ENCODE assay signal across 8 cellular contexts in genomic region chr18:58310517-58310916, GRCh38.
DNase-seq lines count a peak whose midpoint lies in the region; ATAC-seq, FAIRE-seq and TF ChIP-seq lines count a peak whose summit lies in the region.

No MANE protein-coding gene starts in this region.

- H4K20me1 ChIP-seq in HepG2 (ENCODE audit: insufficient read depth, low read length), result no peaks in the 10 kb centered on the region; the same call in 1 of the 2 replicates

- DNase-seq in activated CD4-positive, alpha-beta T cell treated with anti-CD3 and anti-CD28 coated beads, Interleukin-2, amount 10 ng/mL, durations not matched to agents 24 days and 14 days, result peak; percentile 74
- peak; percentile 73 for DNase-seq in glomerular visceral epithelial cell (ENCODE audit: extremely low spot score)
- DNase-seq in stimulated activated CD4-positive, alpha-beta T cell treated with anti-CD3 and anti-CD28 coated beads, Interleukin-2, amount 100 ng/mL, for 4 hours (ENCODE audit: low read depth), result peak; percentile 41
- no peak for DNase-seq in HepG2 (ENCODE audit: low spot score)
- DNase-seq in hepatic stellate cell (ENCODE audit: low spot score), result no peak
- DNase-seq in NCI-H2081 treated with DMSO at 0.1 percent for 48 hours (lab: John Stamatoyannopoulos, UW), result no peak

- no peak for TF ChIP-seq RAD21 in HepG2 (CRISPR knock-in tag; IDR thresholded peaks at IDR 0.05)

- CTCF ChIA-PET in HepG2 (lab: Yijun Ruan, JAX; ENCODE audit: low intra/inter-chr PET ratio, low total read pairs), result no interaction called here

- H3K9me3 Mint-ChIP-seq in activated CD4-positive, alpha-beta T cell treated with anti-CD3 and anti-CD28 coated beads, Interleukin-2, amount 10 ng/mL, durations not matched to agents 24 days and 14 days, result no peaks in the 10 kb centered on the region

- peaks cover 0 to 3% of the 10 kb centered on the region in 2 experiments; a peak in 2 of 5 replicates for H3K36me3 ChIP-seq in HepG2 (replicated peaks in 1 of 2; ENCODE audit: control insufficient read depth in 1 of 2, insufficient read depth in 2 of 2, low read length in 2 of 2)

- H3K4me2 ChIP-seq in HepG2 (ENCODE audit: low read depth, low read length), result no peak overlapping the region

- no peak for TF ChIP-seq POLR2A in HepG2 (IDR thresholded peaks at IDR 0.05; ENCODE audit: insufficient read depth in 1 of 2, low read depth in 2 of 2, low read length in 2 of 2)

- 93% methylated on average over 2 of the region's 7 CpGs for WGBS in HepG2 (ENCODE audit: low lambda C conversion rate)

- no peak overlapping the region for H3K4me3 ChIP-seq in HepG2 (replicated peaks in 1 of 3; ENCODE audit: insufficient read depth in 1 of 3, low read depth in 2 of 3, low read length in 3 of 3)

- H3K27me3 Mint-ChIP-seq in activated CD4-positive, alpha-beta T cell treated with anti-CD3 and anti-CD28 coated beads, Interleukin-2, amount 10 ng/mL, durations not matched to agents 24 days and 14 days, result peaks cover 37% of the 10 kb centered on the region

- FAIRE-seq in HepG2 (lab: Jason Lieb, UNC), result no peak

- intact Hi-C loops in activated CD4-positive, alpha-beta T cell treated with anti-CD3 and anti-CD28 coated beads, Interleukin-2, amount 10 ng/mL, durations not matched to agents 24 days and 14 days (cut with micrococcal nuclease), result no loop called here
- intact Hi-C loops in HepG2 (cut with micrococcal nuclease; ENCODE audit: unreplicated experiment), result loop anchor here (10.0 kb wide), 1 partner anchor 426 kb away; no protein-coding TSS in a partner anchor

- peaks cover 28% of the 10 kb centered on the region for H3K79me2 ChIP-seq in HepG2 (ENCODE audit: insufficient read depth, low read length)

- no peaks in the 10 kb centered on the region for H3K36me3 Mint-ChIP-seq in activated CD4-positive, alpha-beta T cell treated with anti-CD3 and anti-CD28 coated beads, Interleukin-2, amount 10 ng/mL, durations not matched to agents 24 days and 14 days (ENCODE audit: low read depth)

- no peaks in the 10 kb centered on the region for H3K9me3 ChIP-seq in HepG2 (ENCODE audit: low read length)

- no peaks in the 10 kb centered on the region; a peak in 1 of 5 replicates for H3K27me3 ChIP-seq in HepG2 (ENCODE audit: control insufficient read depth in 1 of 2, insufficient read depth in 2 of 2, low read length in 2 of 2)

- BruUV-seq in HepG2 (replicated peaks; lab: Mats Ljungman, UMichigan), result no TSS peak

- no peak for TF ChIP-seq CTCF in HepG2 (CRISPR knock-in tag; IDR thresholded peaks at IDR 0.05)

- H3K27ac Mint-ChIP-seq in activated CD4-positive, alpha-beta T cell treated with anti-CD3 and anti-CD28 coated beads, Interleukin-2, amount 10 ng/mL, durations not matched to agents 24 days and 14 days, result no peak overlapping the region

- no peak overlapping the region for H3K9ac ChIP-seq in HepG2 (ENCODE audit: insufficient read depth, low read depth, low read length)

- no peak overlapping the region for H2AFZ ChIP-seq in HepG2 (ENCODE audit: low read length)

- in situ Hi-C loops in HepG2 (cut with HindIII; ENCODE audit: extremely low pct_ligation_motif_present, low pct_unique_long_range_greater_than_20kb), result no loop called here

- H3K4me1 Mint-ChIP-seq in activated CD4-positive, alpha-beta T cell treated with anti-CD3 and anti-CD28 coated beads, Interleukin-2, amount 10 ng/mL, durations not matched to agents 24 days and 14 days, result peaks cover 19% of the 10 kb centered on the region

- ATAC-seq in HG02798 (IDR thresholded peaks at IDR 0.05; ENCODE audit: poor library complexity, unreplicated experiment) (peak; percentile 56), HepG2 (no peak), HG02970 (IDR thresholded peaks at IDR 0.05; ENCODE audit: low FRiP score, unreplicated experiment) (no peak)

- H3K4me1 ChIP-seq in HepG2 (ENCODE audit: insufficient read depth, low read length), result peaks cover 65% of the 10 kb centered on the region

- POLR2A ChIA-PET in HepG2 (lab: Yijun Ruan, JAX), result no interaction called here

- no peak overlapping the region for H3K27ac ChIP-seq in HepG2 (ENCODE audit: extremely low read length, insufficient read depth, low read length)

- TF ChIP-seq EP300 in HepG2 (IDR thresholded peaks at IDR 0.05; ENCODE audit: low read depth in 2 of 2, low read length in 2 of 2), result no peak
- no peak for TF ChIP-seq EP300 in HepG2 (CRISPR knock-in tag; IDR thresholded peaks at IDR 0.05; ENCODE audit: borderline replicate concordance)

- H3K4me3 Mint-ChIP-seq in activated CD4-positive, alpha-beta T cell treated with anti-CD3 and anti-CD28 coated beads, Interleukin-2, amount 10 ng/mL, durations not matched to agents 24 days and 14 days, result no peak overlapping the region

TF ChIP-seq in HepG2, 621 proteins besides CTCF, POLR2A, EP300 and RAD21:
- no peak for TF ChIP-seq ZNF10 (CRISPR knock-in tag; IDR thresholded peaks at IDR 0.05; ENCODE audit: borderline replicate concordance, low read depth)
- TF ChIP-seq ZNF331 (CRISPR knock-in tag; IDR thresholded peaks at IDR 0.05), result no peak
- TF ChIP-seq ZNF776 (CRISPR knock-in tag; IDR thresholded peaks at IDR 0.05), result no peak
- TF ChIP-seq CBX5 (CRISPR knock-in tag; IDR thresholded peaks at IDR 0.05; ENCODE audit: borderline replicate concordance), result no peak
- no peak for TF ChIP-seq ZNF589 (CRISPR knock-in tag; conservative IDR thresholded peaks at IDR 0.05)
- TF ChIP-seq PBX3 (CRISPR knock-in tag; IDR thresholded peaks at IDR 0.05; ENCODE audit: borderline replicate concordance), result no peak
- no peak for TF ChIP-seq ZBTB3 (CRISPR knock-in tag; IDR thresholded peaks at IDR 0.05; ENCODE audit: borderline replicate concordance, low read depth)
- TF ChIP-seq ATF6 (CRISPR knock-in tag; conservative IDR thresholded peaks at IDR 0.05), result no peak
- TF ChIP-seq ZBTB1 (CRISPR knock-in tag; IDR thresholded peaks at IDR 0.05; ENCODE audit: borderline replicate concordance), result no peak
- no peak for TF ChIP-seq FOXC1 (CRISPR knock-in tag; IDR thresholded peaks at IDR 0.05; ENCODE audit: borderline replicate concordance)
- TF ChIP-seq KDM5A (IDR thresholded peaks at IDR 0.05; ENCODE audit: borderline replicate concordance, low read length), result no peak
- no peak for TF ChIP-seq RXRA (CRISPR knock-in tag; IDR thresholded peaks at IDR 0.05)
- no peak for TF ChIP-seq ARID2 (CRISPR knock-in tag; IDR thresholded peaks at IDR 0.05; ENCODE audit: borderline replicate concordance)
- no peak for TF ChIP-seq IRF2 (CRISPR knock-in tag; IDR thresholded peaks at IDR 0.05)
- no peak for TF ChIP-seq ZNF841 (CRISPR knock-in tag; IDR thresholded peaks at IDR 0.05; ENCODE audit: borderline replicate concordance)
TF ChIP-seq in HepG2: peak in this region for 0.

Comparison
In these comparisons a context has a peak if more than half of its experiments do, and no peak if none do; other contexts are left out.
1. DNase-seq: peak in activated CD4-positive, alpha-beta T cell treated with anti-CD3 and anti-CD28 coated beads, Interleukin-2, amount 10 ng/mL, durations not matched to agents 24 days and 14 days (single experiment), glomerular visceral epithelial cell (single experiment) and stimulated activated CD4-positive, alpha-beta T cell treated with anti-CD3 and anti-CD28 coated beads, Interleukin-2, amount 100 ng/mL, for 4 hours (single experiment); none in HepG2 (single experiment), hepatic stellate cell (single experiment) and NCI-H2081 treated with DMSO at 0.1 percent for 48 hours (single experiment).